Comparison of ENCODE assay signal across 8 cellular contexts in genomic region chr3:33915796-33916589, GRCh38.
DNase-seq lines count a peak whose midpoint lies in the region; ATAC-seq lines count a peak whose summit lies in the region.

No MANE protein-coding gene starts in this region.

- CTCF ChIA-PET in activated CD4-positive, alpha-beta memory T cell treated with anti-CD3 and anti-CD28 coated beads, Interleukin-2, amount 10 ng/mL, durations not matched to agents 7 days and 5 days (lab: Charles Lee), result interaction anchor here (0.8 to 1.6 kb wide), 3 partner anchors 33 to 1993 kb away, joined by 3 to 8 read pairs (median 3); no protein-coding TSS in a partner anchor

- no peak overlapping the region for H3K4me3 Mint-ChIP-seq in stimulated activated memory B cell treated with anti-CD40 and anti-IgM and Interleukin-4, amounts not matched to agents 10 μg/mL and 1 μg/mL and 100 μg/mL, for 72 hours
- no peak overlapping the region for H3K4me3 Mint-ChIP-seq in activated CD4-positive, alpha-beta memory T cell treated with anti-CD3 and anti-CD28 coated beads, Interleukin-2, amount 10 ng/mL, durations not matched to agents 7 days and 5 days

- POLR2A ChIA-PET in activated CD4-positive, alpha-beta memory T cell treated with anti-CD3 and anti-CD28 coated beads, Interleukin-2, amount 10 ng/mL, durations not matched to agents 7 days and 5 days (lab: Charles Lee), result no interaction called here

- DNase-seq in NOMO-1 treated with DMSO at 0.1 percent for 48 hours (lab: John Stamatoyannopoulos, UW; ENCODE audit: unreplicated experiment) (peak; percentile 13), DMS79 (lab: John Stamatoyannopoulos, UW) (no peak)
- DNase-seq in activated CD4-positive, alpha-beta T cell treated with anti-CD3 and anti-CD28 coated beads for 4 hours, result no peak
- no peak for DNase-seq in activated CD4-positive, alpha-beta memory T cell treated with anti-CD3 and anti-CD28 coated beads, Interleukin-2, amount 10 ng/mL, durations not matched to agents 7 days and 5 days

- ATAC-seq in GM18498 (IDR thresholded peaks at IDR 0.05; ENCODE audit: unreplicated experiment), result peak; percentile 93
- peak; percentile 48 for ATAC-seq in HG02588 (IDR thresholded peaks at IDR 0.05; ENCODE audit: unreplicated experiment)
- ATAC-seq in esophagus mucosa, result peak; percentile 42
- peak; percentile 37 for ATAC-seq in stimulated activated memory B cell treated with anti-CD40 and anti-IgM and Interleukin-4, amounts not matched to agents 10 μg/mL and 1 μg/mL and 100 μg/mL, for 72 hours

- H3K9me3 Mint-ChIP-seq in stimulated activated memory B cell treated with anti-CD40 and anti-IgM and Interleukin-4, amounts not matched to agents 10 μg/mL and 1 μg/mL and 100 μg/mL, for 72 hours, result no peaks in the 10 kb centered on the region
- no peaks in the 10 kb centered on the region for H3K9me3 Mint-ChIP-seq in activated CD4-positive, alpha-beta memory T cell treated with anti-CD3 and anti-CD28 coated beads, Interleukin-2, amount 10 ng/mL, durations not matched to agents 7 days and 5 days

- H3K27me3 Mint-ChIP-seq in stimulated activated memory B cell treated with anti-CD40 and anti-IgM and Interleukin-4, amounts not matched to agents 10 μg/mL and 1 μg/mL and 100 μg/mL, for 72 hours, result peaks cover 17% of the 10 kb centered on the region
- H3K27me3 Mint-ChIP-seq in activated CD4-positive, alpha-beta memory T cell treated with anti-CD3 and anti-CD28 coated beads, Interleukin-2, amount 10 ng/mL, durations not matched to agents 7 days and 5 days, result peaks cover 2% of the 10 kb centered on the region

- peaks cover 6% of the 10 kb centered on the region for H3K4me1 Mint-ChIP-seq in stimulated activated memory B cell treated with anti-CD40 and anti-IgM and Interleukin-4, amounts not matched to agents 10 μg/mL and 1 μg/mL and 100 μg/mL, for 72 hours
- H3K4me1 Mint-ChIP-seq in activated CD4-positive, alpha-beta memory T cell treated with anti-CD3 and anti-CD28 coated beads, Interleukin-2, amount 10 ng/mL, durations not matched to agents 7 days and 5 days, result no peaks in the 10 kb centered on the region

- H3K27ac Mint-ChIP-seq in stimulated activated memory B cell treated with anti-CD40 and anti-IgM and Interleukin-4, amounts not matched to agents 10 μg/mL and 1 μg/mL and 100 μg/mL, for 72 hours, result no peak overlapping the region
- no peak overlapping the region for H3K27ac Mint-ChIP-seq in activated CD4-positive, alpha-beta memory T cell treated with anti-CD3 and anti-CD28 coated beads, Interleukin-2, amount 10 ng/mL, durations not matched to agents 7 days and 5 days

- H3K36me3 Mint-ChIP-seq in stimulated activated memory B cell treated with anti-CD40 and anti-IgM and Interleukin-4, amounts not matched to agents 10 μg/mL and 1 μg/mL and 100 μg/mL, for 72 hours, result no peaks in the 10 kb centered on the region
- H3K36me3 Mint-ChIP-seq in activated CD4-positive, alpha-beta memory T cell treated with anti-CD3 and anti-CD28 coated beads, Interleukin-2, amount 10 ng/mL, durations not matched to agents 7 days and 5 days (ENCODE audit: low read depth), result no peaks in the 10 kb centered on the region

Comparison
In these comparisons a context has a peak if more than half of its experiments do, and no peak if none do; other contexts are left out.
1. ATAC-seq: peak in every context shown above with its lines; median percentile 93 in GM18498; 48 in HG02588; 42 in esophagus mucosa; 37 in stimulated activated memory B cell treated with anti-CD40 and anti-IgM and Interleukin-4, amounts not matched to agents 10 μg/mL and 1 μg/mL and 100 μg/mL, for 72 hours.